Comparison of ENCODE assay signal across 28 cellular contexts in genomic region chr20:13863244-13863643, GRCh38.
"Had no signal": no experiment of that assay in that cellular context is flagged by ENCODE, and none has a peak within 500 bp of the region (broad histone marks: within the 10 kb centered on the region; RNA-seq: fewer than 3 reads in every experiment).

No MANE protein-coding gene starts in this region.

- ATAC-seq: activated CD8-positive, alpha-beta memory T cell treated with anti-CD3 and anti-CD28 coated beads, Interleukin-2, amount 10 ng/mL, durations not matched to agents 7 days and 5 days; activated naive CD8-positive, alpha-beta T cell treated with anti-CD3 and anti-CD28 coated beads, Interleukin-2, amount 50 U/mL, for 24 hours; Panc1 had no signal

- H3K36me3 ChIP-seq: WERI-Rb-1 had no signal

- H3K27ac ChIP-seq: KMS-11, WERI-Rb-1 had no signal

- DNase-seq: activated CD4-positive, alpha-beta memory T cell treated with anti-CD3 and anti-CD28 coated beads, Interleukin-2, amount 10 ng/mL, durations not matched to agents 7 days and 5 days; activated CD4-positive, alpha-beta T cell treated with anti-CD3 and anti-CD28 coated beads for 1 hour; activated CD4-positive, alpha-beta T cell treated with anti-CD3 and anti-CD28 coated beads for 48 hours; activated CD4-positive, CD25-positive, alpha-beta regulatory T cell; activated CD8-positive, alpha-beta memory T cell treated with anti-CD3 and anti-CD28 coated beads for 24 hours; activated CD8-positive, alpha-beta memory T cell treated with anti-CD3 and anti-CD28 coated beads, Interleukin-2, amount 10 ng/mL, durations not matched to agents 7 days and 5 days; activated CD8-positive, alpha-beta memory T cell treated with anti-CD3 and anti-CD28 coated beads, Interleukin-2, amount 50 U/mL, for 48 hours; activated effector memory CD4-positive, alpha-beta T cell treated with Interleukin-2 at 50 U/mL for 16 hours; activated naive CD4-positive, alpha-beta T cell treated with anti-CD3 and anti-CD28 coated beads, Interleukin-2, amount 10 ng/mL, durations not matched to agents 7 days and 5 days; activated naive CD8-positive, alpha-beta T cell treated with anti-CD3 and anti-CD28 coated beads, Interleukin-2, amount 50 U/mL, for 24 hours; activated T-cell treated with anti-CD3 and anti-CD28 coated beads, Interleukin-2, amount 50 U/mL, for 48 hours; anterior cingulate cortex; MM.1S; NCI-H1105; NCI-H1417 treated with DMSO at 0.1 percent for 48 hours; NCI-H187 treated with DMSO at 0.1 percent for 48 hours; NCI-H2081; NCI-H2171 treated with DMSO at 0.1 percent for 48 hours; NCI-H2227 treated with DMSO at 0.1 percent for 48 hours; NCI-H446; NCI-H510A treated with DMSO at 0.1 percent for 48 hours; NCI-H526 treated with DMSO at 0.1 percent for 48 hours; NCI-H774; SIG-M5; T1000; WERI-Rb-1 had no signal
